ENCODE assay signal across 8 cellular contexts in the genomic region with DNA sequence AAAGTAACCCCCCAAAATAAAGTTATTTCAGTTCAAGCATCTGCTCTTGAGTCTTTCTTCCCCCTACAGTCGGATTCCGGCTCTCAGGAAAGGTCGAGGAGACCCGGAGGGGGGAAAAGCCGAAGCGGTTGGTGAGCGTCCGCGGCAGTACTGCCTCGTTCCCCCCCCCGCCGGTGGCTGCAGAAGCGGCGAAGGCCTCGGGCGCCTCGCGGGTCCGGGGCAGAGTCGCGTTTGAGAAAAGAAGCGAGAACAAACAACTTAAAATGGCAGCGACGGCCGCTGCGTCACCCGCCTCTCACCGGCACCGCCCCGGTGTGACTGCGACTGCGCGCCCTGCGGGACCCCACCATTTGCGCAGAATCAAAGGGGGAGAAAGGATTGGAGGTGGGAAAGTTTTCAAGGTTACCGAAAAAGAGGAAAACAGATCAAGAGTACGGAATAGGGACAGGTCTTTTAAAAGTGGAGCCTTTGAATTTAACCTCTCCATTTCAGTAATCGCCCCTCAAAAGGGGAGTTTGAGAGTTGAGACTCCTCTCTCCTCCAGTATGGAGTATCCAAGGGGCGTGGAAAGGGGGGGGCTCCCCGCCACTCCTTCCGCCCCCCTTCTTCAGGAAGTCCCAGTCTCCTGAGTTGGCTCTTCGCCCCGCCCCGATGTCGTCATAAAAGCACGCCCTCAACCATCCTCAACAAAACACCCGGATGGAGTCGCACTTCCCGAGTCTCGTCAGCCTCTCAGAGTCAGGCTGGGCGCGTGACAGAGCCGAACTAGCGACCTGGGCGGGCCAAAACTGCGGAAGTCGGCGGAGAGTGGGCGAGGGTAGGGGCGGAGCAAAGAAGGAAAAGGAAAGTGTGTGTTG. TPM values are rescaled to one million over a fixed set of nuclear protein-coding genes. Genes with fewer than 3 reads are reported as not detected.
DNase-seq lines count a peak whose midpoint lies in the region; ATAC-seq and TF ChIP-seq lines count a peak whose summit lies in the region.

No MANE protein-coding gene starts in this region.

- DNase-seq in Ammon's horn (ENCODE audit: low spot score) (peak; percentile 99), NCI-H460 (ENCODE audit: extremely low read depth, low read depth) (peak; percentile 99), cerebellum (ENCODE audit: low spot score) (peak; percentile 98), islet precursor cell (peak; percentile 100)
- DNase-seq in activated CD4-positive, alpha-beta T cell treated with anti-CD3 and anti-CD28 coated beads for 1 hour = peak; percentile 100
- DNase-seq in stimulated activated CD4-positive, alpha-beta T cell treated with anti-CD3 and anti-CD28 coated beads, Interleukin-12 subunit alpha, Interleukin-12 subunit beta, amount 100 ng/mL, for 4 hours = peak; percentile 99

- ATAC-seq in HG03432 (IDR thresholded peaks at IDR 0.05; ENCODE audit: unreplicated experiment) = peak; percentile 92

- peak; percentile 98 for TF ChIP-seq POLR2A in GM19193 (IDR thresholded peaks at IDR 0.05; ENCODE audit: extremely low read depth, insufficient read depth, insufficient read length)

RNA-seq across cellular contexts. Expression of a gene that starts 1.9 kb away (rescaled TPM):
- total RNA-seq in NCI-H460 (2014; rRNA removed; shearing (Covaris generic)) = 111 and 118 TPM in 2 replicates
- polyA plus RNA-seq in NCI-H460 (2014; cell fraction: nucleus; rRNA removed) = 40.8 and 58.7 TPM in 2 replicates
- total RNA-seq in cerebellum = 85.3 TPM

RNA-seq across cellular contexts. Expression of a gene that starts 53.9 kb away (rescaled TPM):
- 22.8 and 27.3 TPM in 2 replicates for total RNA-seq in NCI-H460 (2014; rRNA removed; shearing (Covaris generic))
- 33.2 and 41.6 TPM in 2 replicates for polyA plus RNA-seq in NCI-H460 (2014; cell fraction: nucleus; rRNA removed)
- total RNA-seq in cerebellum = 14.6 TPM

RNA-seq across cellular contexts. Expression of a gene that starts 54.0 kb away (rescaled TPM):
- total RNA-seq in NCI-H460 (2014; rRNA removed; shearing (Covaris generic)) = 33.4 and 51.5 TPM in 2 replicates
- polyA plus RNA-seq in NCI-H460 (2014; cell fraction: nucleus; rRNA removed) = 7.5 and 9.4 TPM in 2 replicates
- 6.4 TPM for total RNA-seq in cerebellum

RNA-seq across cellular contexts. Expression of a gene that starts 54.1 kb away (rescaled TPM):
- 104 and 113 TPM in 2 replicates for total RNA-seq in NCI-H460 (2014; rRNA removed; shearing (Covaris generic))
- 46.4 and 61.9 TPM in 2 replicates for polyA plus RNA-seq in NCI-H460 (2014; cell fraction: nucleus; rRNA removed)
- 22.1 TPM for total RNA-seq in cerebellum

Comparison
In these comparisons a context has a peak if more than half of its experiments do, and no peak if none do; other contexts are left out.
1. Peak in every context shown above with its lines: DNase-seq and ATAC-seq.